Comparison of ENCODE assay signal across 8 cellular contexts in genomic region chr18:21599585-21600525, GRCh38. TPM values are rescaled to one million over a fixed set of nuclear protein-coding genes. Genes with fewer than 3 reads are reported as not detected.
DNase-seq lines count a peak whose midpoint lies in the region; ATAC-seq and TF ChIP-seq lines count a peak whose summit lies in the region.

No MANE protein-coding gene starts in this region.

- peak; percentile 38 for ATAC-seq in GM21360 (IDR thresholded peaks at IDR 0.05; ENCODE audit: unreplicated experiment)
- ATAC-seq in HG03571 (IDR thresholded peaks at IDR 0.05; ENCODE audit: unreplicated experiment): peak; percentile 42
- ATAC-seq in left lung: peak; percentile 76
- peak; percentile 57 to 61 for ATAC-seq in stimulated activated naive B cell treated with anti-CD40 and anti-IgM and Interleukin-4, amounts not matched to agents 10 μg/mL and 1 μg/mL and 100 μg/mL, for 72 hours (replicated peaks)

- H3K36me3 ChIP-seq in SK-N-MC (ENCODE audit: insufficient read depth, low read length) (no peaks in the 10 kb centered on the region), left lung (no peaks in the 10 kb centered on the region)

- H3K4me1 ChIP-seq in left lung: peaks cover 6 to 47% of the 10 kb centered on the region in 2 donors

- H3K4me1 Mint-ChIP-seq in stimulated activated naive B cell treated with anti-CD40 and anti-IgM and Interleukin-4, amounts not matched to agents 10 μg/mL and 1 μg/mL and 100 μg/mL, for 72 hours: peaks cover 19 to 46% of the 10 kb centered on the region in 2 donors

- DNase-seq in NCI-H2196 (lab: John Stamatoyannopoulos, UW; ENCODE audit: unreplicated experiment) (peak; percentile 46), NCI-H2196 treated with DMSO at 0.1 percent for 48 hours (lab: John Stamatoyannopoulos, UW; ENCODE audit: unreplicated experiment) (no peak), SK-N-MC (ENCODE audit: low read depth, low spot score) (no peak), cortex of kidney (lab: John Stamatoyannopoulos, UW) (peak; percentile 15), left lung (peak in 1 of 2 donors; percentile 92)
- DNase-seq in stimulated activated naive B cell treated with anti-CD40 and anti-IgM and Interleukin-4, amounts not matched to agents 10 μg/mL and 1 μg/mL and 100 μg/mL, for 72 hours: no peak

- no peaks in the 10 kb centered on the region for H3K27me3 Mint-ChIP-seq in stimulated activated naive B cell treated with anti-CD40 and anti-IgM and Interleukin-4, amounts not matched to agents 10 μg/mL and 1 μg/mL and 100 μg/mL, for 72 hours

- peak overlapping the region; percentile 98 for H3K27ac Mint-ChIP-seq in stimulated activated naive B cell treated with anti-CD40 and anti-IgM and Interleukin-4, amounts not matched to agents 10 μg/mL and 1 μg/mL and 100 μg/mL, for 72 hours

- H3K27ac ChIP-seq in SK-N-MC (peak overlapping the region; percentile 76), left lung (peak overlapping the region; percentile 98 to 99)

- H3K9me3 Mint-ChIP-seq in stimulated activated naive B cell treated with anti-CD40 and anti-IgM and Interleukin-4, amounts not matched to agents 10 μg/mL and 1 μg/mL and 100 μg/mL, for 72 hours: no peaks in the 10 kb centered on the region

- peak overlapping the region; percentile 94 for H3K4me3 Mint-ChIP-seq in stimulated activated naive B cell treated with anti-CD40 and anti-IgM and Interleukin-4, amounts not matched to agents 10 μg/mL and 1 μg/mL and 100 μg/mL, for 72 hours

- H3K9me3 ChIP-seq in SK-N-MC (ENCODE audit: low read depth, low read length) (no peaks in the 10 kb centered on the region), left lung (no peaks in the 10 kb centered on the region)

- no peak for TF ChIP-seq CTCF in left lung (IDR thresholded peaks at IDR 0.05)

- H3K4me3 ChIP-seq in SK-N-MC (peak overlapping the region; percentile 99), left lung (peak overlapping the region; percentile 88 to 91)

- H3K27me3 ChIP-seq in left lung: no peaks in the 10 kb centered on the region

- peaks cover 0 to 7% of the 10 kb centered on the region in 2 donors for H3K36me3 Mint-ChIP-seq in stimulated activated naive B cell treated with anti-CD40 and anti-IgM and Interleukin-4, amounts not matched to agents 10 μg/mL and 1 μg/mL and 100 μg/mL, for 72 hours

- H3K9ac ChIP-seq in SK-N-MC (ENCODE audit: insufficient read length): peak overlapping the region; percentile 90

- intact Hi-C loops in left lung (cut with DNase I): no loop called here

RNA-seq across cellular contexts. Expression of gene ESCO1, which starts 0.6 kb away (rescaled TPM):
- 10 to 100 TPM; 11.3 to 14.3 TPM for total RNA-seq in left lung

RNA-seq across cellular contexts. Expression of gene SNRPD1, which starts 12.3 kb away (rescaled TPM):
- total RNA-seq in left lung: 10 to 100 TPM; 28.0 to 49.5 TPM

Comparison
In these comparisons a context has a peak if more than half of its experiments do, and no peak if none do; other contexts are left out.
1. DNase-seq: peak in NCI-H2196 (single experiment) and cortex of kidney (single experiment); none in NCI-H2196 treated with DMSO at 0.1 percent for 48 hours (single experiment), SK-N-MC (single experiment) and stimulated activated naive B cell treated with anti-CD40 and anti-IgM and Interleukin-4, amounts not matched to agents 10 μg/mL and 1 μg/mL and 100 μg/mL, for 72 hours (single experiment).
2. Peak in every context shown above with its lines, with median percentiles within 50 percentile points of each other: ATAC-seq.